ENCODE assay signal across 1 cellular context in genomic region chr1:206864939-206865671, GRCh38.
TF ChIP-seq lines count a peak whose summit lies in the region.

Gene IL20 (plus strand): TSS chr1:206865623. CDS start chr1:206865853, 230 bp downstream.

TF ChIP-seq in H1, 55 proteins besides CTCF, POLR2A, EP300 and RAD21 (continued from another document):
- TF ChIP-seq CHD7 (IDR thresholded peaks at IDR 0.05; ENCODE audit: insufficient replicate concordance, low read length) = no peak
- TF ChIP-seq RNF2 (IDR thresholded peaks at IDR 0.05; ENCODE audit: borderline replicate concordance, low read depth, low read length, missing control alignments, poor library complexity, severe bottlenecking) = no peak
- no peak for TF ChIP-seq TBP (IDR thresholded peaks at IDR 0.05; ENCODE audit: low read depth, low read length)
- no peak for TF ChIP-seq MAX (IDR thresholded peaks at IDR 0.05)
- no peak for TF ChIP-seq ASH2L (IDR thresholded peaks at IDR 0.05; ENCODE audit: low read length)
- peak; percentile 39; the same call in 1 of the 2 replicates for TF ChIP-seq YY1 (IDR thresholded peaks at IDR 0.05; ENCODE audit: low read depth, low read length)
- no peak for TF ChIP-seq CBX5 (IDR thresholded peaks at IDR 0.05; ENCODE audit: low read depth, low read length)
- no peak for TF ChIP-seq E2F6 (IDR thresholded peaks at IDR 0.05)
- no peak for TF ChIP-seq CREB1 (IDR thresholded peaks at IDR 0.05)
- 0 out of 2 replicates have a peak, but pooled peaks have one; percentile 12 for TF ChIP-seq TAF1 (IDR thresholded peaks at IDR 0.05; ENCODE audit: low read depth, low read length)
- TF ChIP-seq SIN3A (conservative IDR thresholded peaks at IDR 0.05 in 1 of 2, IDR thresholded peaks at IDR 0.05 in 1 of 2; ENCODE audit: low read depth in 1 of 2, low read length in 2 of 2) = peak in 1 of 2 experiments; percentile 40; a peak in 1 of 4 replicates
- TF ChIP-seq ATF2 (IDR thresholded peaks at IDR 0.05; ENCODE audit: low read length) = no peak
- no peak for TF ChIP-seq SRF (IDR thresholded peaks at IDR 0.05; ENCODE audit: low read depth, low read length)
- TF ChIP-seq BACH1 (IDR thresholded peaks at IDR 0.05; ENCODE audit: low read length) = peak; percentile 52
- TF ChIP-seq CTBP2 (IDR thresholded peaks at IDR 0.05; ENCODE audit: borderline replicate concordance, insufficient read depth, insufficient read length, low read length) = no peak
- TF ChIP-seq KDM4A (IDR thresholded peaks at IDR 0.05; ENCODE audit: low read depth, low read length, severe bottlenecking) = no peak
- TF ChIP-seq CBX8 (IDR thresholded peaks at IDR 0.05; ENCODE audit: borderline replicate concordance, low read depth, low read length) = no peak
- no peak for TF ChIP-seq NANOG (IDR thresholded peaks at IDR 0.05; ENCODE audit: insufficient read depth, low read depth, low read length, poor library complexity, severe bottlenecking)
- TF ChIP-seq MAFK (IDR thresholded peaks at IDR 0.05; ENCODE audit: low read depth, low read length) = no peak
- no peak for TF ChIP-seq SP1 (IDR thresholded peaks at IDR 0.05; ENCODE audit: low read depth, low read length)
- TF ChIP-seq EZH2 (IDR thresholded peaks at IDR 0.05; ENCODE audit: low read depth, low read length, severe bottlenecking) = no peak
- TF ChIP-seq USF2 (IDR thresholded peaks at IDR 0.05; ENCODE audit: low read length) = no peak
- no peak for TF ChIP-seq CEBPB (IDR thresholded peaks at IDR 0.05; ENCODE audit: low read depth, low read length)
- TF ChIP-seq CHD2 (IDR thresholded peaks at IDR 0.05; ENCODE audit: low read length) = no peak
- no peak for TF ChIP-seq HDAC6 (IDR thresholded peaks at IDR 0.05; ENCODE audit: low read depth, low read length)
TF ChIP-seq in H1: peak in this region for 6.
